Comparison of ENCODE assay signal across 8 cellular contexts in the genomic region with DNA sequence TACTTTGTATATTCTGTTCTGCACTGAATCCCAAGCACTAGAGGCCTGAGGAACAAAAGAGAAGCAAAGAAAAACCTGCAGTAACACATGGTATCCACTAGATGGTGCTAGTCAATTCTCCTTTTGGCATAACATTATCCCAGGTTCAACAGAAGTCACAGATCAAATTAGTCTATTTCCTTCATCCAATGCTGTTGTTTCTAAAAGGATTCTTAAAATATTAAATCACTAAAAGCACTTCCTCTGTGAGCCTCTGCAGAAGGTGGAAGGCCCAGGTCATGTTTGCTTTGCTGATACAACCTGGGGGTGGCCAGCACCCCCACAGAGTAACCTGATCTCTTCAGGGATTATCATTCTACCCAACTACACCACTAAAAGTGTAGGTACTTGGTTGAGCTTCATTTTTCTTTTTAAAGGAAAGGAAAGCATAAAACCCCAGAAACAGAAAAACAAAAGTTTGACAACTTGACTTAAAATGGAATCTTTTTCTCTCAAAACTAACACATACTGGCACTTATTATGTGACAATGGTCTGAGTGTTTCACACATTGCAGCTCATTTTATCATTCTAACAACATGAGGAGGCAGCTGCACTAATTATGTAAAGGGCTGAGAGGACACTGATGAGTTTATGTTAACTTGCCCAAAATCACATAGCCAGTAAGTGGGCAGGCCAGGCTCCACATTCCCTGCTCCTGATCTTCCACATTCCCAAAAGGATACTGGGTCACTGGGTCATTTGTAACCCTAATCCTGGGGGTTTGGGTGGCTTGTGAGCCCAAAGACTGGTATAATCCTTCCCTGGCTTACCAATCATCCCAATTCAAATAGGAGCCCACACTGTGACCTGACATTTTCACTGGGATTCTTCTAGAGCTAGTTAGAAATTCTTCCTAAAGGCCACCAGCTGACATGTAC.
A peak's percentile ranks its signal among the peaks of the same experiment; 100 is the strongest.
DNase-seq lines count a peak whose midpoint lies in the region; TF ChIP-seq lines count a peak whose summit lies in the region.

No MANE protein-coding gene starts in this region.

- H3K9ac ChIP-seq in mesendoderm (ENCODE audit: low read length), result no peak overlapping the region

- peaks cover 3% of the 10 kb centered on the region for H3K79me2 ChIP-seq in mesendoderm (ENCODE audit: control insufficient read depth, insufficient read depth, low read length)

- no peak overlapping the region for H3K23ac ChIP-seq in mesendoderm (ENCODE audit: low read length)

- no peak overlapping the region for H2BK120ac ChIP-seq in mesendoderm (ENCODE audit: low read depth, low read length)

- no peak overlapping the region for H3K4me3 ChIP-seq in mesendoderm (ENCODE audit: low read length)

- no peak for TF ChIP-seq EP300 in Ishikawa (IDR thresholded peaks at IDR 0.05; ENCODE audit: borderline replicate concordance)

- H3K36me3 ChIP-seq in mesendoderm (ENCODE audit: control insufficient read depth, insufficient read depth, low read length), result peaks cover 3% of the 10 kb centered on the region

- H3K18ac ChIP-seq in mesendoderm (ENCODE audit: low read length), result no peak overlapping the region

- no peak overlapping the region for H3K4ac ChIP-seq in mesendoderm (ENCODE audit: low read depth, low read length)

- TF ChIP-seq RAD21 in Ishikawa (IDR thresholded peaks at IDR 0.05; ENCODE audit: low read depth), result peak; percentile 33; the same call in 1 of the 2 replicates

- no peak overlapping the region for H4K8ac ChIP-seq in mesendoderm (ENCODE audit: low read depth, low read length)

- peak; percentile 71 for DNase-seq in AG08395 (ENCODE audit: low spot score)
- peak; percentile 34 for DNase-seq in RPMI8226
- peak; percentile 59 for DNase-seq in epidermal melanocyte (ENCODE audit: insufficient read length, low spot score)
- DNase-seq in mesendoderm, result peak; percentile 71
- DNase-seq in stimulated activated CD4-positive, alpha-beta T cell treated with anti-CD3 and anti-CD28 coated beads, Interleukin-12 subunit alpha, Interleukin-12 subunit beta, amount 100 ng/mL, for 4 hours, result no peak
- DNase-seq in activated CD8-positive, alpha-beta memory T cell treated with anti-CD3 and anti-CD28 coated beads, Interleukin-2, amount 50 U/mL, for 48 hours, result no peak

- no peak overlapping the region for H3K4me2 ChIP-seq in mesendoderm (ENCODE audit: low read length)

- H2BK5ac ChIP-seq in mesendoderm (ENCODE audit: low read length), result no peak overlapping the region

- no peak overlapping the region for H4K5ac ChIP-seq in mesendoderm (ENCODE audit: low read length)

- peaks cover 18% of the 10 kb centered on the region for H3K4me1 ChIP-seq in mesendoderm (ENCODE audit: control insufficient read depth, low read depth, low read length)

- H3K27me3 ChIP-seq in mesendoderm (ENCODE audit: insufficient read depth, low read length, poor library complexity), result no peaks in the 10 kb centered on the region

- peaks cover 6% of the 10 kb centered on the region for H3K79me1 ChIP-seq in mesendoderm (ENCODE audit: low read length)

- no peak overlapping the region for H2BK15ac ChIP-seq in mesendoderm (replicated peaks; ENCODE audit: low read depth)

- peak overlapping the region; percentile 50 for H3K27ac ChIP-seq in mesendoderm (ENCODE audit: low read depth, low read length)

- H3K56ac ChIP-seq in mesendoderm (ENCODE audit: low read length), result no peak overlapping the region

- H2AK5ac ChIP-seq in mesendoderm (ENCODE audit: low read length), result no peak overlapping the region

- peak; percentile 87 for TF ChIP-seq CTCF in GM12873 (IDR thresholded peaks at IDR 0.05; ENCODE audit: insufficient read depth, low read depth, low read length, missing control alignments)

TF ChIP-seq in Ishikawa, 13 proteins besides CTCF, POLR2A, EP300 and RAD21:
- TF ChIP-seq NFIC (IDR thresholded peaks at IDR 0.05), result no peak
- TF ChIP-seq ZBTB7A (IDR thresholded peaks at IDR 0.05; ENCODE audit: low read depth), result no peak
- no peak for TF ChIP-seq TCF12 (IDR thresholded peaks at IDR 0.05; ENCODE audit: low read depth)

Comparison
In these comparisons a context has a peak if more than half of its experiments do, and no peak if none do; other contexts are left out.
1. DNase-seq: peak in AG08395 (single experiment), RPMI8226 (single experiment), epidermal melanocyte (single experiment) and mesendoderm (single experiment); none in stimulated activated CD4-positive, alpha-beta T cell treated with anti-CD3 and anti-CD28 coated beads, Interleukin-12 subunit alpha, Interleukin-12 subunit beta, amount 100 ng/mL, for 4 hours (single experiment) and activated CD8-positive, alpha-beta memory T cell treated with anti-CD3 and anti-CD28 coated beads, Interleukin-2, amount 50 U/mL, for 48 hours (single experiment).